In genomic region chr15:84983299-84983698, GRCh38 we compare ENCODE assay signal across 2 cellular contexts.
TF ChIP-seq lines count a peak whose summit lies in the region.

No MANE protein-coding gene starts in this region.

TF ChIP-seq in SK-N-SH, 30 proteins besides CTCF, POLR2A, EP300 and RAD21 (continued from another document):
- TF ChIP-seq PBX3 (IDR thresholded peaks at IDR 0.05): no peak
- no peak for TF ChIP-seq ZBTB33 (IDR thresholded peaks at IDR 0.05; ENCODE audit: borderline replicate concordance, low read depth)
TF ChIP-seq in SK-N-SH: peak in this region for 0.

TF ChIP-seq in SK-N-SH treated with all-trans-retinoic acid at 6 μM for 48 hours, 23 proteins besides CTCF, POLR2A, EP300 and RAD21 (continued from another document):
- no peak for TF ChIP-seq CREB5 (CRISPR knock-in tag; IDR thresholded peaks at IDR 0.05; ENCODE audit: low read depth)
- TF ChIP-seq CSRNP3 (CRISPR knock-in tag; IDR thresholded peaks at IDR 0.05): no peak
- no peak for TF ChIP-seq ZNF70 (CRISPR knock-in tag; IDR thresholded peaks at IDR 0.05)
- no peak for TF ChIP-seq PPARA (CRISPR knock-in tag; IDR thresholded peaks at IDR 0.05; ENCODE audit: borderline replicate concordance)
- TF ChIP-seq BACH2 (CRISPR knock-in tag; IDR thresholded peaks at IDR 0.05; ENCODE audit: borderline replicate concordance): no peak
- no peak for TF ChIP-seq ISL1 (CRISPR knock-in tag; IDR thresholded peaks at IDR 0.05)
- TF ChIP-seq OSR1 (CRISPR knock-in tag; IDR thresholded peaks at IDR 0.05): no peak
